In the genomic region with DNA sequence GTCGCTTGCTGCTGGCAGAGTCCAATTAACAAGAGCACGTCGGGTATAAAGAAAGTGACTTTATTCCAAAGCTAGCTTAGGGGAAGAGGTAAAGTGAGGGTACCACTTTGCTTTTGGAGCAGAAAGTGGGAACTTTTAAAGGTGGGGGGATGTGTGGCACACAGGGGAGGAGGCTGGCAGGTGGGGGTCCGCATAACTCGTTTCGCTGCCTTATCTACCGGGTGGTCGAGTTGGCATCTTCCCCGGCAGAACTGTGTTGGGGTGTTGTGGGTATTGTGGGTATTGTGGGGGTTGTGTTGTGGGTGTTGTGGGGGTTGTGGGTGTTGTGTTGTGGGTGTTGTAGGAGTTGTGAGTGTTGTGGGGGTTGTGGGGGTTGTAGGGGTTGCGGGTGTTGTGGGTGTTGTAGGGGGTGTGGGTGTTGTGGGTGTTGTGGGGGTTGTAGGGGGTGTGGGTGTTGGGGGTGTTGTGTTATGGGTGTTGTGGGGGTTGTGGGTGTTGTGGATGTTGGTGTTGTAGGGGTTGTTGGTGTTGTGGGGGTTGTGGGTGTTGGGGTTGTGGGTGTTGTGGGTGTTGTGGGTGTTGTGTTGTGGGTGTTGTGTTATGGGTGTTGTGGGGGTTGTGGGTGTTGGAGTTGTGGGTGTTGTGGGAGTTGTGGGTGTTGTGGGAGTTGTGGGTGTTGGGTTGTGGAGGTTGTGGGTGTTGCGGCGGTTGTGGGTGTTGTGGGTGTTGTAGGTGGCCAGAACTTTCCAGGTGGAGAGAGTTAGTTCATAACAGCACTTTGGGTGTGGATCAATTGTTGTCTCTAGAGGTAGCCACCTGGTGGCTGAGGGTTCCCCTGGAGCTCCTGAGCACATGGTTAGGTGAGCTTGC, we compare ENCODE assay signal across 9 cellular contexts. TPM values are rescaled to one million over a fixed set of nuclear protein-coding genes. Genes with fewer than 3 reads are reported as not detected.
DNase-seq lines count a peak whose midpoint lies in the region; ATAC-seq lines count a peak whose summit lies in the region.
"Had no signal": no experiment of that assay in that cellular context is flagged by ENCODE, and none has a peak within 500 bp of the region (broad histone marks: within the 10 kb centered on the region; RNA-seq: fewer than 3 reads in every experiment).

No MANE protein-coding gene starts in this region.

- H3K9me3 Mint-ChIP-seq in CD4-positive, alpha-beta memory T cell = peaks cover 0 to 5% (median 2%) of the 10 kb centered on the region in 8 donors
- peaks cover 0 to 2% of the 10 kb centered on the region in 2 donors for H3K9me3 Mint-ChIP-seq in activated T-cell treated with anti-CD3 and anti-CD28 coated beads, Interleukin-2, amount 50 U/mL, for 72 hours
- H3K9me3 Mint-ChIP-seq in naive thymus-derived CD4-positive, alpha-beta T cell = peaks cover 0 to 8% (median 2%) of the 10 kb centered on the region in 11 donors

- POLR2A ChIA-PET in CD4-positive, alpha-beta memory T cell (lab: Charles Lee; ENCODE audit: partially characterized antibody) = interaction anchor here (0.8 to 1.4 kb wide), 8 partner anchors 24 to 84 kb away, joined by 3 to 4 read pairs (median 3); no protein-coding TSS in a partner anchor
- POLR2A ChIA-PET in naive thymus-derived CD4-positive, alpha-beta T cell (lab: Charles Lee) = interaction anchor here (1.0 to 2.0 kb wide), 4 partner anchors 24 to 54 kb away, joined by 3 to 9 read pairs (median 4); no protein-coding TSS in a partner anchor

- peaks cover 60% of the 10 kb centered on the region for H3K4me1 ChIP-seq in CD4-positive, alpha-beta memory T cell (ENCODE audit: insufficient read depth, low read length)
- peaks cover 26 to 41% of the 10 kb centered on the region in 2 donors for H3K4me1 ChIP-seq in naive thymus-derived CD4-positive, alpha-beta T cell (ENCODE audit: control insufficient read depth in 2 of 2, insufficient read depth in 2 of 2, low read length in 2 of 2)

- H3K27me3 Mint-ChIP-seq in CD4-positive, alpha-beta memory T cell = no peaks in the 10 kb centered on the region
- no peaks in the 10 kb centered on the region for H3K27me3 Mint-ChIP-seq in activated T-cell treated with anti-CD3 and anti-CD28 coated beads, Interleukin-2, amount 50 U/mL, for 72 hours (ENCODE audit: low read depth)
- H3K27me3 Mint-ChIP-seq in naive thymus-derived CD4-positive, alpha-beta T cell = peaks cover 0 to 4% (median 0%) of the 10 kb centered on the region in 5 donors

- CTCF ChIA-PET in CD4-positive, alpha-beta memory T cell (lab: Charles Lee; ENCODE audit: partially characterized antibody) = interaction anchor here (0.7 to 1.8 kb wide), 8 partner anchors 20 to 128 kb away, joined by 3 to 6 read pairs (median 3); a partner anchor contains a TSS
- CTCF ChIA-PET in naive thymus-derived CD4-positive, alpha-beta T cell (lab: Charles Lee) = interaction anchor here (0.5 to 1.3 kb wide), 5 partner anchors 22 to 341 kb away, joined by 3 to 8 read pairs (median 3); no protein-coding TSS in a partner anchor

- H3K27ac Mint-ChIP-seq in CD4-positive, alpha-beta memory T cell = peak overlapping the region; percentile 83 to 99 (median 95)
- H3K27ac Mint-ChIP-seq in activated T-cell treated with anti-CD3 and anti-CD28 coated beads, Interleukin-2, amount 50 U/mL, for 72 hours = peak overlapping the region; percentile 94
- peak overlapping the region; percentile 86 to 96 (median 94) for H3K27ac Mint-ChIP-seq in naive thymus-derived CD4-positive, alpha-beta T cell
- H3K27ac Mint-ChIP-seq: mesothelial cell of epicardium had no signal

- peak in 1 of 5 donors; percentile 15 for DNase-seq in CD4-positive, alpha-beta memory T cell
- peak; percentile 10 for DNase-seq in LoVo (ENCODE audit: low spot score)
- peak; percentile 32 to 40 for DNase-seq in activated T-cell treated with anti-CD3 and anti-CD28 coated beads, Interleukin-2, amount 50 U/mL, for 72 hours
- DNase-seq in naive thymus-derived CD4-positive, alpha-beta T cell = peak in 2 of 9 donors; percentile 16 to 38
- no peak for DNase-seq in DMS114 treated with DMSO at 0.1 percent for 48 hours (lab: John Stamatoyannopoulos, UW; ENCODE audit: unreplicated experiment)
- DNase-seq in NK-92 (lab: John Stamatoyannopoulos, UW; ENCODE audit: unreplicated experiment) = no peak
- DNase-seq in NCI-H510A (lab: John Stamatoyannopoulos, UW) = no peak
- no peak for DNase-seq in MG63

- H3K27ac ChIP-seq in CD4-positive, alpha-beta memory T cell (ENCODE audit: low read depth, low read length) = peak overlapping the region; percentile 62
- peak overlapping the region; percentile 84 for H3K27ac ChIP-seq in naive thymus-derived CD4-positive, alpha-beta T cell (ENCODE audit: low read depth, low read length)

- no peaks in the 10 kb centered on the region for H3K9me3 ChIP-seq in CD4-positive, alpha-beta memory T cell (ENCODE audit: control insufficient read depth in 1 of 2, low read length in 2 of 2)
- peaks cover 0 to 4% (median 0%) of the 10 kb centered on the region in 3 experiments for H3K9me3 ChIP-seq in naive thymus-derived CD4-positive, alpha-beta T cell (ENCODE audit: control insufficient read depth in 2 of 3, low read length in 3 of 3)
- H3K9me3 ChIP-seq in MG63 = peaks cover 5% of the 10 kb centered on the region

- intact Hi-C loops in CD4-positive, alpha-beta memory T cell (cut with micrococcal nuclease) = loop anchor here (2.0 kb wide), 2 partner anchors 21 to 51 kb away; no protein-coding TSS in a partner anchor
- intact Hi-C loops in naive thymus-derived CD4-positive, alpha-beta T cell (cut with micrococcal nuclease) = loop anchor here (1.0 to 5.0 kb wide), 8 partner anchors 22 to 129 kb away; a partner anchor contains a TSS

- H3K27me3 ChIP-seq in CD4-positive, alpha-beta memory T cell (ENCODE audit: insufficient read depth, low read length) = no peaks in the 10 kb centered on the region
- H3K27me3 ChIP-seq in naive thymus-derived CD4-positive, alpha-beta T cell (ENCODE audit: control insufficient read depth in 2 of 2, insufficient read depth in 2 of 2, low read length in 2 of 2) = no peaks in the 10 kb centered on the region
- H3K27me3 ChIP-seq in MG63 = no peaks in the 10 kb centered on the region

- H3K36me3 ChIP-seq in CD4-positive, alpha-beta memory T cell (ENCODE audit: insufficient read depth, low read length) = peaks cover 3% of the 10 kb centered on the region
- H3K36me3 ChIP-seq in naive thymus-derived CD4-positive, alpha-beta T cell (ENCODE audit: control insufficient read depth in 2 of 3, insufficient read depth in 3 of 3, low read length in 3 of 3) = no peaks in the 10 kb centered on the region
- peaks cover 12% of the 10 kb centered on the region for H3K36me3 ChIP-seq in MG63

- peak overlapping the region; percentile 85 to 96 (median 90) for H3K4me3 Mint-ChIP-seq in CD4-positive, alpha-beta memory T cell
- peak overlapping the region; percentile 92 to 95 for H3K4me3 Mint-ChIP-seq in activated T-cell treated with anti-CD3 and anti-CD28 coated beads, Interleukin-2, amount 50 U/mL, for 72 hours
- peak overlapping the region; percentile 83 to 95 (median 89) for H3K4me3 Mint-ChIP-seq in naive thymus-derived CD4-positive, alpha-beta T cell
- H3K4me3 Mint-ChIP-seq: mesothelial cell of epicardium had no signal

- peaks cover 46 to 73% (median 63%) of the 10 kb centered on the region in 4 donors for H3K4me1 Mint-ChIP-seq in CD4-positive, alpha-beta memory T cell
- H3K4me1 Mint-ChIP-seq in activated T-cell treated with anti-CD3 and anti-CD28 coated beads, Interleukin-2, amount 50 U/mL, for 72 hours (ENCODE audit: low read depth) = peaks cover 66% of the 10 kb centered on the region
- H3K4me1 Mint-ChIP-seq in naive thymus-derived CD4-positive, alpha-beta T cell = peaks cover 55 to 79% (median 67%) of the 10 kb centered on the region in 7 donors

- H3K4me3 ChIP-seq in CD4-positive, alpha-beta memory T cell (ENCODE audit: low read length in 2 of 2) = peak overlapping the region in 1 of 2 donors; percentile 51
- H3K4me3 ChIP-seq in naive thymus-derived CD4-positive, alpha-beta T cell (ENCODE audit: low read length) = peak overlapping the region; percentile 71
- no peak overlapping the region for H3K4me3 ChIP-seq in MG63

- ATAC-seq in activated T-cell treated with anti-CD3 and anti-CD28 coated beads, Interleukin-2, amount 50 U/mL, for 72 hours (replicated peaks in 1 of 2) = peak; percentile 1 to 10
- no peak for ATAC-seq in naive thymus-derived CD4-positive, alpha-beta T cell

- peaks cover 6 to 12% of the 10 kb centered on the region in 2 donors for H3K36me3 Mint-ChIP-seq in CD4-positive, alpha-beta memory T cell
- H3K36me3 Mint-ChIP-seq in activated T-cell treated with anti-CD3 and anti-CD28 coated beads, Interleukin-2, amount 50 U/mL, for 72 hours (ENCODE audit: insufficient read depth in 2 of 2) = peaks cover 8 to 11% of the 10 kb centered on the region in 2 donors
- H3K36me3 Mint-ChIP-seq in naive thymus-derived CD4-positive, alpha-beta T cell = peaks cover 2 to 18% (median 3%) of the 10 kb centered on the region in 5 donors

RNA-seq across cellular contexts. Expression of a gene that starts 52.7 kb away (rescaled TPM):
- total RNA-seq in CD4-positive, alpha-beta memory T cell = 10 to 100 TPM; 72.4 to 76.7 TPM
- 10 to 100 TPM; 16.0 to 21.0 TPM for polyA plus RNA-seq in CD4-positive, alpha-beta memory T cell
- 10 to 100 TPM; 86.1 to 87.1 TPM for total RNA-seq in activated T-cell treated with anti-CD3 and anti-CD28 coated beads, Interleukin-2, amount 50 U/mL, for 72 hours
- total RNA-seq in naive thymus-derived CD4-positive, alpha-beta T cell = 100 to 1,000 TPM in 1 of 5 experiments, 10 to 100 TPM in 4; 58.4 to 121 (median 69.0) TPM
- polyA plus RNA-seq in naive thymus-derived CD4-positive, alpha-beta T cell = 10 to 100 TPM; 11.4 to 16.1 TPM
- total RNA-seq in MG63 (2014; rRNA removed; shearing (Covaris generic); ENCODE audit: low replicate concordance) = 23.3 and 45.1 TPM in 2 replicates

Comparison
In these comparisons a context has a peak if more than half of its experiments do, and no peak if none do; other contexts are left out.
1. DNase-seq: peak in LoVo (single experiment) and activated T-cell treated with anti-CD3 and anti-CD28 coated beads, Interleukin-2, amount 50 U/mL, for 72 hours (2 of 2); none in DMS114 treated with DMSO at 0.1 percent for 48 hours (single experiment), NK-92 (single experiment), NCI-H510A (single experiment) and MG63 (single experiment).
2. Peak in every context shown above with its lines, with median percentiles within 50 percentile points of each other: H3K27ac Mint-ChIP-seq and H3K4me3 Mint-ChIP-seq.